In the genomic region with DNA sequence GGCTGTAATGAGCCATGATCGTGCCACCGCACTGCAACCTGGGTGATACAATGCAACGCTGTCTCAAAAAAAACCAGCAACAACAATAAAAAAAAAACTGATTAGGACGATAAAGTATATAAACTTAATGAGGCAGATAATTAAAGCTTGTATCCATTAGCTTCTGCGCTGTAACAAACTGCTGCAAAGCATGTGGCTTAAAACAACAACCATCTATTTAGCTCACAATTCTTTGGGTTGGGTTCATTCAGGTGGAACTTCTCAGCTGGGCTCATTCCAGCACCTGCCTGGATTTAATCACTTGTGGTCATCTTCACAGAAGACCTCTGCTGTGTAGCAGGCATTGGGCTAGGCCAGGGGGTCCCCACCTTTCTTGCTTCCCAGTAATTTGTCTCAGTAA, we compare ENCODE assay signal across 30 cellular contexts. TPM values are rescaled to one million over a fixed set of nuclear protein-coding genes. Genes with fewer than 3 reads are reported as not detected.
"Had no signal": no experiment of that assay in that cellular context is flagged by ENCODE, and none has a peak within 500 bp of the region (broad histone marks: within the 10 kb centered on the region; RNA-seq: fewer than 3 reads in every experiment).

No MANE protein-coding gene starts in this region.

- H2AFZ ChIP-seq: hepatocyte had no signal

- H3K4me3 ChIP-seq: hepatocyte, ovary, prostate gland, right atrium auricular region, transverse colon, uterus had no signal

- H3K4me3 Mint-ChIP-seq: activated naive CD4-positive, alpha-beta T cell treated with anti-CD3 and anti-CD28 coated beads for 36 hours; activated T-cell treated with anti-CD3 and anti-CD28 coated beads, Interleukin-2, amount 50 U/mL, for 72 hours; immature natural killer cell; memory B cell; nephron; WTC11 had no signal

- H3K9me3 ChIP-seq: neutrophil, ovary, prostate gland, right atrium auricular region, transverse colon, uterus had no signal

- H3K27ac Mint-ChIP-seq: activated naive CD4-positive, alpha-beta T cell treated with anti-CD3 and anti-CD28 coated beads for 36 hours; immature natural killer cell; memory B cell; nephron; WTC11 had no signal

- H3K9me3 Mint-ChIP-seq: activated naive CD4-positive, alpha-beta T cell treated with anti-CD3 and anti-CD28 coated beads for 36 hours; immature natural killer cell; memory B cell; nephron; WTC11 had no signal

- H3K27me3 ChIP-seq: hepatocyte, neutrophil, ovary, right atrium auricular region, transverse colon, uterus had no signal

- H3K27me3 Mint-ChIP-seq: memory B cell had no signal

- H3K79me2 ChIP-seq: hepatocyte had no signal

- H3K4me1 ChIP-seq: prostate gland, right atrium auricular region, transverse colon, uterus had no signal

- ATAC-seq: activated T-cell treated with anti-CD3 and anti-CD28 coated beads, Interleukin-2, amount 50 U/mL, for 72 hours; esophagus mucosa; WTC11 had no signal

- H3K36me3 ChIP-seq: ovary, prostate gland, uterus had no signal

- H3K4me1 Mint-ChIP-seq: immature natural killer cell, memory B cell, nephron, WTC11 had no signal

- H3K27ac ChIP-seq: hepatocyte, neutrophil, ovary, prostate gland, right atrium auricular region, transverse colon had no signal

- H3K4me2 ChIP-seq: hepatocyte had no signal

- FAIRE-seq: colon had no signal

- DNase-seq: activated CD8-positive, alpha-beta memory T cell treated with anti-CD3 and anti-CD28 coated beads, Interleukin-2, amount 50 U/mL, for 48 hours; activated effector memory CD4-positive, alpha-beta T cell treated with Interleukin-2 at 50 U/mL for 16 hours; activated naive CD4-positive, alpha-beta T cell treated with anti-CD3 and anti-CD28 coated beads for 36 hours; activated T-cell treated with anti-CD3 and anti-CD28 coated beads, Interleukin-2, amount 50 U/mL, for 72 hours; anterior cingulate cortex; central memory CD4-positive, alpha-beta T cell; effector memory CD4-positive, alpha-beta T cell; foreskin melanocyte; glutamatergic neuron; immature natural killer cell; stimulated activated CD4-positive, alpha-beta T cell treated with anti-CD3 and anti-CD28 coated beads, Interleukin-4, amount 100 ng/mL, for 24 hours; stimulated activated naive CD4-positive, alpha-beta T cell treated with Interleukin-2 at 50 U/mL for 16 hours; substantia nigra; T-helper 9 cell; transverse colon; uterus had no signal

RNA-seq across cellular contexts. Expression of gene AQP8, which starts 59.3 kb away (rescaled TPM):
- total RNA-seq: activated CD8-positive, alpha-beta memory T cell treated with anti-CD3 and anti-CD28 coated beads for 36 hours; activated naive CD4-positive, alpha-beta T cell treated with anti-CD3 and anti-CD28 coated beads for 36 hours; dermis microvascular lymphatic vessel endothelial cell; esophagus mucosa; myocyte; ovary; right atrium auricular region; T-helper 1 cell treated with Interleukin-12 subunit alpha and Interleukin-12 subunit beta and Interleukin-4 antibody, amounts not matched to agents 30 ng/mL and 1 ng/mL, for 36 hours had no signal
